ENCODE assay signal across 21 cellular contexts in the genomic region with DNA sequence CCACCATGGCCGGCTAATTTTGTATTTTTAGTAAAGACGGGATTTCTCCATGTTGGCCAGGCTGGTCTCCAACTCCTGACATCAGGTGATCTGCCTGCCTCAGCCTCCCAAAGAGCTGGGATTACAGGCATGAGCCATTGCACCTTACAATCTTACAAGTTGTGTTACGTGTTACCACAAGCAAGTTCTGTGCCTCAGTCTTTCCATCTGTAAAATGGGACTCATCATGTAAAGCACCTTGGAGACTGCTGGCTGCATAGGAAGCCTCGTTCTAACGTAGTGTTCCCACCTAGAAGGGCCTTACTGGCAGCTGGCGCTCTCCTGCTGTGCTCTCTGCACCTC. TPM values are rescaled to one million over a fixed set of nuclear protein-coding genes. Genes with fewer than 3 reads are reported as not detected.
DNase-seq lines count a peak whose midpoint lies in the region; ATAC-seq and TF ChIP-seq lines count a peak whose summit lies in the region.
"Had no signal": no experiment of that assay in that cellular context is flagged by ENCODE, and none has a peak within 500 bp of the region (broad histone marks: within the 10 kb centered on the region; RNA-seq: fewer than 3 reads in every experiment).

No MANE protein-coding gene starts in this region.

- H3K9ac ChIP-seq in HCT116 (ENCODE audit: low read length) (no peak overlapping the region), stomach smooth muscle (ENCODE audit: low read length in 2 of 2) (no peak overlapping the region), MM.1S (ENCODE audit: low read length) (no peak overlapping the region)

- intact Hi-C loops in HCT116 (cut with micrococcal nuclease): no loop called here
- intact Hi-C loops in adrenal gland (cut with DNase I): no loop called here
- intact Hi-C loops in right cardiac atrium (cut with DNase I): no loop called here

- H3K4me1 ChIP-seq in HCT116 (ENCODE audit: control insufficient read depth in 1 of 2, insufficient read depth in 2 of 2, low read length in 2 of 2) (peaks cover 16 to 18% of the 10 kb centered on the region in 2 experiments), adrenal gland (replicated peaks in 1 of 2) (peaks cover 0 to 18% of the 10 kb centered on the region in 2 donors), right cardiac atrium (ENCODE audit: control insufficient read depth, insufficient read depth, low read length) (no peaks in the 10 kb centered on the region), stomach smooth muscle (ENCODE audit: control insufficient read depth, insufficient read depth, low read length) (peaks cover 27% of the 10 kb centered on the region), MM.1S (ENCODE audit: low read length) (no peaks in the 10 kb centered on the region)

- H3K9me2 ChIP-seq in HCT116 (ENCODE audit: insufficient read depth): no peaks in the 10 kb centered on the region
- no peaks in the 10 kb centered on the region for H3K9me2 ChIP-seq in MM.1S (replicated peaks; ENCODE audit: insufficient read depth, low read length)

- H3F3A ChIP-seq in MM.1S (ENCODE audit: insufficient read depth, low read length): no peaks in the 10 kb centered on the region

- H3K4me3 ChIP-seq in HCT116 (replicated peaks in 1 of 2; ENCODE audit: low read depth in 1 of 2, low read length in 2 of 2) (no peak overlapping the region), adrenal gland (no peak overlapping the region), right cardiac atrium (ENCODE audit: low read length) (no peak overlapping the region), stomach smooth muscle (ENCODE audit: low read length in 2 of 2) (no peak overlapping the region), MM.1S (ENCODE audit: low read length) (no peak overlapping the region), WERI-Rb-1 (ENCODE audit: low read depth, low read length) (no peak overlapping the region)
- H3K4me3 ChIP-seq: gastrocnemius medialis, MG63, Peyer's patch had no signal

- H3K27ac ChIP-seq in HCT116 (ENCODE audit: low read depth, low read length) (no peak overlapping the region), adrenal gland (peak overlapping the region in 3 of 5 donors; percentile 32 to 87 (median 83)), right cardiac atrium (ENCODE audit: low read length) (peak overlapping the region; percentile 20), stomach smooth muscle (ENCODE audit: low read length) (peak overlapping the region; percentile 66), MM.1S (ENCODE audit: low read length) (no peak overlapping the region), WERI-Rb-1 (no peak overlapping the region)
- H3K27ac ChIP-seq: brain microvascular endothelial cell had no signal

- ATAC-seq in HCT116 (no peak), right cardiac atrium (no peak), HG02763 (IDR thresholded peaks at IDR 0.05; ENCODE audit: unreplicated experiment) (no peak)
- ATAC-seq: effector memory CD8-positive, alpha-beta T cell; WTC11 had no signal

- H3K36me3 ChIP-seq in HCT116 (ENCODE audit: control insufficient read depth in 1 of 2, insufficient read depth in 2 of 2, low read length in 2 of 2) (no peaks in the 10 kb centered on the region), adrenal gland (replicated peaks in 1 of 2) (peaks cover 0 to 15% of the 10 kb centered on the region in 2 donors), stomach smooth muscle (ENCODE audit: control insufficient read depth in 2 of 2, insufficient read depth in 2 of 2, low read length in 2 of 2) (peaks cover 12% of the 10 kb centered on the region in 2 donors), MM.1S (replicated peaks; ENCODE audit: insufficient read depth, low read length) (no peaks in the 10 kb centered on the region), WERI-Rb-1 (peaks cover 30% of the 10 kb centered on the region)

- POLR2A ChIA-PET in HCT116 (lab: Charles Lee): no interaction called here

- H2AFZ ChIP-seq in HCT116 (ENCODE audit: low read depth, low read length, poor library complexity, severe bottlenecking): no peak overlapping the region
- no peak overlapping the region for H2AFZ ChIP-seq in MM.1S (ENCODE audit: low read length)

- no peak for TF ChIP-seq POLR2A in HCT116 (IDR thresholded peaks at IDR 0.05; ENCODE audit: borderline replicate concordance, extremely low read depth, insufficient read depth, insufficient read length)
- no peak for TF ChIP-seq POLR2A in adrenal gland (IDR thresholded peaks at IDR 0.05)

- TF ChIP-seq CTCF in HCT116 (IDR thresholded peaks at IDR 0.05 in 2 of 3, conservative IDR thresholded peaks at IDR 0.05 in 1 of 3; ENCODE audit: borderline replicate concordance in 1 of 3, insufficient read depth in 1 of 3, low read depth in 2 of 3, low read length in 2 of 3) (no peak), adrenal gland (IDR thresholded peaks at IDR 0.05) (no peak), MM.1S (IDR thresholded peaks at IDR 0.05; ENCODE audit: low read length) (no peak), WERI-Rb-1 (IDR thresholded peaks at IDR 0.05; ENCODE audit: low read depth, low read length) (no peak)

- WGBS in adrenal gland, 4 donors: 55 to 68% (median 62%) methylated on average over 6 of the region's 6 CpGs
- WGBS in right cardiac atrium: 56% methylated on average over 6 of the region's 6 CpGs

- H3K79me2 ChIP-seq in HCT116 (ENCODE audit: insufficient read depth, low read length) (no peaks in the 10 kb centered on the region), MM.1S (ENCODE audit: low read length) (no peaks in the 10 kb centered on the region)

- BruUV-seq in HCT116 (replicated peaks; lab: Mats Ljungman, UMichigan): no TSS peak

- H3K9me3 ChIP-seq in HCT116 (ENCODE audit: control insufficient read depth in 1 of 2, insufficient read depth in 1 of 2, low read depth in 1 of 2, low read length in 2 of 2) (no peaks in the 10 kb centered on the region), adrenal gland (replicated peaks in 1 of 3) (no peaks in the 10 kb centered on the region), right cardiac atrium (ENCODE audit: control insufficient read depth, low read length) (no peaks in the 10 kb centered on the region), stomach smooth muscle (ENCODE audit: control insufficient read depth in 2 of 2, low read length in 2 of 2) (no peaks in the 10 kb centered on the region), MM.1S (replicated peaks; ENCODE audit: insufficient read depth, low read length) (no peaks in the 10 kb centered on the region), WERI-Rb-1 (ENCODE audit: severe bottlenecking) (no peaks in the 10 kb centered on the region)
- H3K9me3 ChIP-seq: gastrocnemius medialis, MG63, Peyer's patch had no signal

- no peak for DNase-seq in HCT116 (ENCODE audit: low read depth, low spot score)
- DNase-seq in adrenal gland: no peak
- peak in 1 of 3 donors; percentile 22 for DNase-seq in right cardiac atrium
- DNase-seq in MM.1S: no peak
- no peak for DNase-seq in ureter (ENCODE audit: low spot score)
- no peak for DNase-seq in WERI-Rb-1
- DNase-seq: effector memory CD8-positive, alpha-beta T cell; GF-D8; NCI-H2107; stimulated activated CD4-positive, alpha-beta T cell treated with anti-CD3 and anti-CD28 coated beads, Interleukin-12 subunit alpha, Interleukin-12 subunit beta, amount 100 ng/mL, for 4 hours; T-helper 1 cell had no signal

- H4K20me1 ChIP-seq in HCT116 (ENCODE audit: insufficient read depth) (no peaks in the 10 kb centered on the region), MM.1S (ENCODE audit: insufficient read depth, low read length) (no peaks in the 10 kb centered on the region)

- RAD21 ChIA-PET in HCT116 (lab: Charles Lee; ENCODE audit: low non-redundant PET in 1 of 2, low total read pairs in 2 of 2, uncharacterized antibody in 2 of 2, unreplicated experiment in 2 of 2): no interaction called here

- H3K27me3 ChIP-seq in HCT116 (ENCODE audit: insufficient read depth, low read length): no peaks in the 10 kb centered on the region
- no peaks in the 10 kb centered on the region for H3K27me3 ChIP-seq in adrenal gland
- no peaks in the 10 kb centered on the region for H3K27me3 ChIP-seq in right cardiac atrium (ENCODE audit: control insufficient read depth, insufficient read depth)
- no peaks in the 10 kb centered on the region for H3K27me3 ChIP-seq in stomach smooth muscle (ENCODE audit: control insufficient read depth in 1 of 2, insufficient read depth in 2 of 2, low read length in 2 of 2)
- H3K27me3 ChIP-seq in MM.1S (replicated peaks; ENCODE audit: insufficient read depth, low read length): peaks cover 24% of the 10 kb centered on the region
- no peaks in the 10 kb centered on the region for H3K27me3 ChIP-seq in WERI-Rb-1 (ENCODE audit: insufficient read depth, low read depth, severe bottlenecking)
- H3K27me3 ChIP-seq: brain microvascular endothelial cell, gastrocnemius medialis, MG63, Peyer's patch had no signal

- CTCF ChIA-PET in HCT116 (lab: Charles Lee): no interaction called here

- no peak for TF ChIP-seq RAD21 in HCT116 (IDR thresholded peaks at IDR 0.05; ENCODE audit: low read depth)

- H3K4me2 ChIP-seq in HCT116 (ENCODE audit: low read length) (peak overlapping the region; percentile 41; the same call in 1 of the 2 replicates), MM.1S (ENCODE audit: low read depth, low read length) (no peak overlapping the region)

RNA-seq across cellular contexts. Expression of a gene that starts 10.0 kb away (rescaled TPM):
- 36.2 TPM for total RNA-seq in HCT116 (2021; ENCODE audit: unreplicated experiment)
- 30.8 and 44.4 TPM in 2 replicates for polyA plus RNA-seq in HCT116 (2012)
- total RNA-seq in adrenal gland: 100 to 1,000 TPM in 7 of 8 donors, 10 to 100 TPM in 1; 80.6 to 180 (median 137) TPM
- 100 to 1,000 TPM; 126 to 201 (median 145) TPM for polyA plus RNA-seq in adrenal gland
- total RNA-seq in right cardiac atrium: 10 to 100 TPM; 43.9 to 78.7 (median 65.8) TPM
- 57.5 TPM for polyA plus RNA-seq in right cardiac atrium
- total RNA-seq in ureter: 93.6 TPM

RNA-seq across cellular contexts. Expression of a gene that starts 20.0 kb away (rescaled TPM):
- total RNA-seq in HCT116 (2021; ENCODE audit: unreplicated experiment): not detected
- 0.49 and 0.52 TPM in 2 replicates for polyA plus RNA-seq in HCT116 (2012)
- 100 to 1,000 TPM in 1 of 8 donors, 10 to 100 TPM in 2, 1 to 10 TPM in 3, under 1 TPM in 1, not detected in 1; 0.39 to 106 (median 8.8) TPM for total RNA-seq in adrenal gland
- 10 to 100 TPM in 2 of 3 donors, 1 to 10 TPM in 1; 8.5 to 45.3 (median 26.7) TPM for polyA plus RNA-seq in adrenal gland
- under 1 TPM in 1 of 4 donors, not detected in 3; 0.25 TPM for total RNA-seq in right cardiac atrium
- 0.41 TPM for polyA plus RNA-seq in right cardiac atrium
- total RNA-seq in ureter: not detected
- total RNA-seq: gastrocnemius medialis, HT-29 had no signal

RNA-seq across cellular contexts. Expression of a gene that starts 35.4 kb away (rescaled TPM):
- 32.7 TPM for total RNA-seq in HCT116 (2021; ENCODE audit: unreplicated experiment)
- 47.0 and 59.8 TPM in 2 replicates for polyA plus RNA-seq in HCT116 (2012)
- total RNA-seq in adrenal gland: 100 to 1,000 TPM in 1 of 8 donors, 10 to 100 TPM in 7; 16.6 to 207 (median 25.9) TPM
- polyA plus RNA-seq in adrenal gland: 100 to 1,000 TPM in 1 of 3 donors, 10 to 100 TPM in 2; 13.4 to 741 (median 39.6) TPM
- 10 to 100 TPM; 27.6 to 88.6 (median 64.3) TPM for total RNA-seq in right cardiac atrium
- 131 TPM for polyA plus RNA-seq in right cardiac atrium
- 85.1 TPM for total RNA-seq in ureter

RNA-seq across cellular contexts. Expression of a gene that starts 36.1 kb away (rescaled TPM):
- not detected for total RNA-seq in HCT116 (2021; ENCODE audit: unreplicated experiment)
- not detected in 2 replicates for polyA plus RNA-seq in HCT116 (2012)
- total RNA-seq in adrenal gland: under 1 TPM in 1 of 8 donors, not detected in 7; 0.14 TPM
- under 1 TPM in 1 of 3 donors, not detected in 2; 0.07 TPM for polyA plus RNA-seq in adrenal gland
- total RNA-seq in right cardiac atrium: not detected
- polyA plus RNA-seq in right cardiac atrium: not detected
- total RNA-seq in ureter: not detected
- total RNA-seq: activated CD8-positive, alpha-beta memory T cell treated with anti-CD3 and anti-CD28 coated beads for 36 hours; gastrocnemius medialis; HT-29; mesothelial cell of epicardium; Peyer's patch had no signal

RNA-seq across cellular contexts. Expression of a gene that starts 43.4 kb away (rescaled TPM):
- total RNA-seq in HCT116 (2021; ENCODE audit: unreplicated experiment): not detected
- not detected in 2 replicates for polyA plus RNA-seq in HCT116 (2012)
- not detected for total RNA-seq in adrenal gland
- polyA plus RNA-seq in adrenal gland: not detected
- not detected for total RNA-seq in right cardiac atrium
- not detected for polyA plus RNA-seq in right cardiac atrium
- total RNA-seq in ureter: not detected
- total RNA-seq: activated CD8-positive, alpha-beta memory T cell treated with anti-CD3 and anti-CD28 coated beads for 36 hours; gastrocnemius medialis; HT-29; mesothelial cell of epicardium; Peyer's patch; WTC11 had no signal

Comparison
In these comparisons a context has a peak if more than half of its experiments do, and no peak if none do; other contexts are left out.
1. H3K27ac ChIP-seq: peak in adrenal gland (3 of 5), right cardiac atrium (single experiment) and stomach smooth muscle (single experiment); none in HCT116 (single experiment), MM.1S (single experiment) and WERI-Rb-1 (single experiment).